Comparison of ENCODE assay signal across 1 cellular context in genomic region chrX:96837808-96838207, GRCh38.
TF ChIP-seq lines count a peak whose summit lies in the region.

No MANE protein-coding gene starts in this region.

TF ChIP-seq in GM12878, 131 proteins besides CTCF, POLR2A, EP300 and RAD21 (continued from another document):
- TF ChIP-seq E2F4 (IDR thresholded peaks at IDR 0.05; ENCODE audit: low read depth, low read length) (no peak), NRF1 (conservative IDR thresholded peaks at IDR 0.05; ENCODE audit: low read depth, low read length) (no peak), ZNF687 (IDR thresholded peaks at IDR 0.05) (no peak), NBN (IDR thresholded peaks at IDR 0.05) (no peak)
